ENCODE assay signal across 8 cellular contexts in the genomic region with DNA sequence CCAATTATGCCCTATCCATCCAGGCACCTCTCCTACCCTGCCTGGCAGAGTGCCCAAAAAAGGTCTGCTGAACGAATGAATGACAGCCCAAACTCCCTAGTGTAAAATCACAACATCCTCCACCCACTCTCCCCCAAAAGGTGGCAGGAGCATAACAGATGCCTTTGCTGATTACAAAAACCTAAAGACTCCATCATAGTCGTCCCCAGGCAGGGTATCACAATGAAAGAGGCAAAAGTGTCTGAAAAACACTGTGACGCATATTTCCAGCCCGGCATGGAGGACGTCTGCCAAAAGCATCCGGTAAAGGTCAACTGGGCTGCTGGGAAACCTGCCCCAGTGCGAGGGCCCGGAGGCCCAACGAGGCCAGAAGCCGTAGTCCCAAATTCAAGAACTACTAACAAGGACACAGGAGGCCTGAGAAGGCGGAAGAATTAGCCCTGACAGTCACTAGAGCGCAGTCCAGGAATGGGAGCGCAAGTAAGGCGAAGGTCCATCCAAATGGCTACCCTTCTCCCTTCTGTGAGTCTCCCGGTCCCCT. TPM values are rescaled to one million over a fixed set of nuclear protein-coding genes. Genes with fewer than 3 reads are reported as not detected.
DNase-seq lines count a peak whose midpoint lies in the region; ATAC-seq and TF ChIP-seq lines count a peak whose summit lies in the region.

No MANE protein-coding gene starts in this region.

- H3K9ac ChIP-seq in mucosa of stomach (ENCODE audit: low read length) = peak overlapping the region; percentile 99

- H3K9me3 ChIP-seq in effector memory CD4-positive, alpha-beta T cell (ENCODE audit: control insufficient read depth, low read length) = no peaks in the 10 kb centered on the region
- H3K9me3 ChIP-seq in mucosa of stomach (ENCODE audit: control insufficient read depth, low read length) (no peaks in the 10 kb centered on the region), thoracic aorta (no peaks in the 10 kb centered on the region)

- DNase-seq in GM12864 (ENCODE audit: low read depth) = no peak
- DNase-seq in activated CD4-positive, alpha-beta T cell treated with anti-CD3 and anti-CD28 coated beads for 1 hour = peak; percentile 13
- DNase-seq in effector memory CD4-positive, alpha-beta T cell = peak in 2 of 3 donors; percentile 12 to 24
- DNase-seq in thoracic aorta (ENCODE audit: low spot score) = no peak
- DNase-seq in COLO829 (ENCODE audit: low spot score) = no peak

- peak overlapping the region; percentile 85 for H3K4me3 ChIP-seq in GM12864 (ENCODE audit: low read depth, low read length)
- peak overlapping the region; percentile 91 for H3K4me3 ChIP-seq in effector memory CD4-positive, alpha-beta T cell (ENCODE audit: insufficient read depth, low read depth, low read length, poor library complexity, severe bottlenecking)
- H3K4me3 ChIP-seq in mucosa of stomach (ENCODE audit: low read length) = peak overlapping the region; percentile 98
- H3K4me3 ChIP-seq in thoracic aorta = peak overlapping the region; percentile 91

- peak overlapping the region; percentile 78 for H3K27ac ChIP-seq in effector memory CD4-positive, alpha-beta T cell (ENCODE audit: insufficient read depth, low read length, poor library complexity, severe bottlenecking)
- H3K27ac ChIP-seq in thoracic aorta = peak overlapping the region; percentile 87 to 89

- TF ChIP-seq CTCF in GM12864 (IDR thresholded peaks at IDR 0.05; ENCODE audit: low read depth, low read length, missing control alignments) (no peak), thoracic aorta (IDR thresholded peaks at IDR 0.05) (no peak)

- H3K36me3 ChIP-seq in effector memory CD4-positive, alpha-beta T cell (ENCODE audit: control insufficient read depth, insufficient read depth, low read length) = peaks cover 18% of the 10 kb centered on the region
- peaks cover 4% of the 10 kb centered on the region for H3K36me3 ChIP-seq in mucosa of stomach (ENCODE audit: control insufficient read depth, insufficient read depth, low read length)
- peaks cover 16% of the 10 kb centered on the region for H3K36me3 ChIP-seq in thoracic aorta

- ATAC-seq in HG03439 (IDR thresholded peaks at IDR 0.05; ENCODE audit: unreplicated experiment) (peak; percentile 10), thoracic aorta (ENCODE audit: insufficient number of reproducible peaks, low FRiP score, low read depth) (no peak), GM21526 (IDR thresholded peaks at IDR 0.05; ENCODE audit: low FRiP score, unreplicated experiment) (no peak)

- no peaks in the 10 kb centered on the region for H3K27me3 ChIP-seq in effector memory CD4-positive, alpha-beta T cell (replicated peaks; ENCODE audit: control insufficient read depth, insufficient read depth, low read length, poor library complexity, severe bottlenecking)
- H3K27me3 ChIP-seq in mucosa of stomach (ENCODE audit: control insufficient read depth, insufficient read depth, low read length) (no peaks in the 10 kb centered on the region), thoracic aorta (replicated peaks; ENCODE audit: insufficient read depth) (no peaks in the 10 kb centered on the region)

- H3K4me1 ChIP-seq in effector memory CD4-positive, alpha-beta T cell (ENCODE audit: control insufficient read depth, insufficient read depth, low read length, poor library complexity, severe bottlenecking) = peaks cover 26% of the 10 kb centered on the region
- peaks cover 20% of the 10 kb centered on the region for H3K4me1 ChIP-seq in mucosa of stomach (ENCODE audit: control insufficient read depth, insufficient read depth, low read length)
- H3K4me1 ChIP-seq in thoracic aorta (ENCODE audit: control insufficient read depth in 1 of 2, low read depth in 2 of 2) = peaks cover 11 to 22% of the 10 kb centered on the region in 2 donors

RNA-seq across cellular contexts. Expression of gene SMIM12, which starts 0.6 kb away (rescaled TPM):
- total RNA-seq in thoracic aorta = 10 to 100 TPM; 30.1 to 33.5 TPM

Comparison
In these comparisons a context has a peak if more than half of its experiments do, and no peak if none do; other contexts are left out.
1. DNase-seq: peak in activated CD4-positive, alpha-beta T cell treated with anti-CD3 and anti-CD28 coated beads for 1 hour (single experiment) and effector memory CD4-positive, alpha-beta T cell (2 of 3); none in GM12864 (single experiment), thoracic aorta (single experiment) and COLO829 (single experiment).
2. Peak in every context shown above with its lines, with median percentiles within 50 percentile points of each other: H3K4me3 ChIP-seq.